ENCODE assay signal across 9 cellular contexts in the genomic region with DNA sequence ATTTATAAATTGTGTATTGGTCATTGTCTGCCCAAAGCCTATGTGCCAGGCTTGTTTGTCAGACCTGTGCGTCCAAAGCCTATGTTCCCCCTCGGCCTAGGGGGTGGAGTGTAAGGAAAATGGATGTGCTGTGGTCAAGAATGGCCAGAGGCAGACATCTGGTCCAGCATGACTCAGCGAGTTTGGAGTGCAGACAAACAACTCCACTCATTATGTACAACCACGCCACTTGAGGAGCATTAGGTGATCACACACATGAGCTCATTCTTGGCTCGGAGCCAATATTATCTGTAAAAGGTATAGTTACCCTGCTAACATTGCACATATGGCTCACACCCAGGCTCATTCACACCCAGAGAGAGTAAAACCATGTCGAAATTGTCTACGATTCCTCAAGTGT.
DNase-seq lines count a peak whose midpoint lies in the region.
"Had no signal": no experiment of that assay in that cellular context is flagged by ENCODE, and none has a peak within 500 bp of the region (broad histone marks: within the 10 kb centered on the region; RNA-seq: fewer than 3 reads in every experiment).

No MANE protein-coding gene starts in this region.

- DNase-seq in DMS153 treated with DMSO at 0.1 percent for 48 hours (lab: John Stamatoyannopoulos, UW; ENCODE audit: unreplicated experiment): peak; percentile 97
- DNase-seq in NCI-H128 (lab: John Stamatoyannopoulos, UW; ENCODE audit: unreplicated experiment): peak; percentile 84
- DNase-seq in SHP77 (lab: John Stamatoyannopoulos, UW): peak; percentile 99
- peak; percentile 84 for DNase-seq in islet precursor cell
- DNase-seq in Ammon's horn (ENCODE audit: low spot score): no peak
- no peak for DNase-seq in activated T-cell treated with anti-CD3 and anti-CD28 coated beads for 4 hours
- no peak for DNase-seq in cerebellar cortex (ENCODE audit: low spot score)
- DNase-seq in activated CD4-positive, alpha-beta T cell treated with anti-CD3 and anti-CD28 coated beads, Interleukin-2, amount 10 ng/mL, durations not matched to agents 7 days and 5 days: no peak
- DNase-seq: activated naive CD4-positive, alpha-beta T cell had no signal

- no peak overlapping the region for H3K4me3 Mint-ChIP-seq in activated CD4-positive, alpha-beta T cell treated with anti-CD3 and anti-CD28 coated beads, Interleukin-2, amount 10 ng/mL, durations not matched to agents 7 days and 5 days

- no peak overlapping the region for H3K27ac Mint-ChIP-seq in activated CD4-positive, alpha-beta T cell treated with anti-CD3 and anti-CD28 coated beads, Interleukin-2, amount 10 ng/mL, durations not matched to agents 7 days and 5 days

- H3K27me3 Mint-ChIP-seq in activated CD4-positive, alpha-beta T cell treated with anti-CD3 and anti-CD28 coated beads, Interleukin-2, amount 10 ng/mL, durations not matched to agents 7 days and 5 days: no peaks in the 10 kb centered on the region

- CTCF ChIA-PET in activated CD4-positive, alpha-beta T cell treated with anti-CD3 and anti-CD28 coated beads, Interleukin-2, amount 10 ng/mL, durations not matched to agents 7 days and 5 days (lab: Charles Lee): no interaction called here

- H3K36me3 Mint-ChIP-seq in activated CD4-positive, alpha-beta T cell treated with anti-CD3 and anti-CD28 coated beads, Interleukin-2, amount 10 ng/mL, durations not matched to agents 7 days and 5 days (ENCODE audit: low read depth): no peaks in the 10 kb centered on the region

- POLR2A ChIA-PET in activated CD4-positive, alpha-beta T cell treated with anti-CD3 and anti-CD28 coated beads, Interleukin-2, amount 10 ng/mL, durations not matched to agents 7 days and 5 days (lab: Charles Lee): no interaction called here

- H3K4me1 Mint-ChIP-seq in activated CD4-positive, alpha-beta T cell treated with anti-CD3 and anti-CD28 coated beads, Interleukin-2, amount 10 ng/mL, durations not matched to agents 7 days and 5 days: no peaks in the 10 kb centered on the region

- H3K9me3 Mint-ChIP-seq in activated CD4-positive, alpha-beta T cell treated with anti-CD3 and anti-CD28 coated beads, Interleukin-2, amount 10 ng/mL, durations not matched to agents 7 days and 5 days: peaks cover 13% of the 10 kb centered on the region

Comparison
In these comparisons a context has a peak if more than half of its experiments do, and no peak if none do; other contexts are left out.
1. DNase-seq: peak in DMS153 treated with DMSO at 0.1 percent for 48 hours (single experiment), NCI-H128 (single experiment), SHP77 (2 of 2) and islet precursor cell (single experiment); none in Ammon's horn (single experiment), activated T-cell treated with anti-CD3 and anti-CD28 coated beads for 4 hours (single experiment), cerebellar cortex (single experiment) and activated CD4-positive, alpha-beta T cell treated with anti-CD3 and anti-CD28 coated beads, Interleukin-2, amount 10 ng/mL, durations not matched to agents 7 days and 5 days (single experiment).